ENCODE assay signal across 8 cellular contexts in genomic region chr13:28138756-28139470, GRCh38. TPM values are rescaled to one million over a fixed set of nuclear protein-coding genes. Genes with fewer than 3 reads are reported as not detected.
DNase-seq lines count a peak whose midpoint lies in the region; ATAC-seq and TF ChIP-seq lines count a peak whose summit lies in the region.

No MANE protein-coding gene starts in this region.

- DNase-seq in C1 segment of cervical spinal cord (lab: John Stamatoyannopoulos, UW) = peak in 13 of 14 donors; percentile 24 to 85 (median 73)
- DNase-seq in GM19240 (ENCODE audit: insufficient read length, low spot score) = peak; percentile 26
- peak; percentile 84 for DNase-seq in OCI-LY7 (ENCODE audit: low spot score)
- peak; percentile 90 for DNase-seq in activated T-cell treated with anti-CD3 and anti-CD28 coated beads, Interleukin-2, amount 50 U/mL, for 24 hours
- DNase-seq in stimulated activated CD8-positive, alpha-beta memory T cell treated with anti-CD3 and anti-CD28 coated beads, Interleukin-4, amount 100 ng/mL, for 4 hours (ENCODE audit: low read depth in 2 of 2, low spot score in 1 of 2) = peak; percentile 82 to 89

- CTCF ChIA-PET in OCI-LY7 (lab: Charles Lee; ENCODE audit: unreplicated experiment) = no interaction called here

- H3K36me3 Mint-ChIP-seq in activated T-cell treated with anti-CD3 and anti-CD28 coated beads, Interleukin-2, amount 50 U/mL, for 24 hours (ENCODE audit: low read depth) = peaks cover 20% of the 10 kb centered on the region

- POLR2A ChIA-PET in OCI-LY7 (lab: Charles Lee) = interaction anchor here (1.2 to 1.3 kb wide), 2 partner anchors 17 to 522 kb away, joined by 3 to 6 read pairs; no protein-coding TSS in a partner anchor

- H3K27me3 ChIP-seq in esophagus (ENCODE audit: control insufficient read depth in 1 of 2, insufficient read depth in 2 of 2, low read length in 2 of 2) (no peaks in the 10 kb centered on the region), muscle layer of colon (ENCODE audit: control insufficient read depth in 1 of 2, insufficient read depth in 2 of 2, low read length in 2 of 2) (no peaks in the 10 kb centered on the region)

- H3K36me3 ChIP-seq in OCI-LY7 (ENCODE audit: insufficient read depth, low read length) (no peaks in the 10 kb centered on the region), esophagus (ENCODE audit: control insufficient read depth in 2 of 2, insufficient read depth in 2 of 2, low read length in 1 of 2) (no peaks in the 10 kb centered on the region), muscle layer of colon (ENCODE audit: insufficient read depth, low read length) (no peaks in the 10 kb centered on the region)

- H3K9me3 ChIP-seq in OCI-LY7 (ENCODE audit: low read length) (no peaks in the 10 kb centered on the region), esophagus (ENCODE audit: control insufficient read depth in 2 of 2, insufficient read depth in 1 of 2, low read depth in 1 of 2, low read length in 1 of 2) (no peaks in the 10 kb centered on the region), muscle layer of colon (ENCODE audit: low read length) (no peaks in the 10 kb centered on the region)

- H2AFZ ChIP-seq in OCI-LY7 (ENCODE audit: low read length) = peak overlapping the region; percentile 62; the same call in 1 of the 2 replicates

- BruUV-seq in OCI-LY7 (replicated peaks; lab: Mats Ljungman, UMichigan) = no TSS peak

- no peaks in the 10 kb centered on the region for H3K27me3 Mint-ChIP-seq in activated T-cell treated with anti-CD3 and anti-CD28 coated beads, Interleukin-2, amount 50 U/mL, for 24 hours

- H3K4me3 Mint-ChIP-seq in activated T-cell treated with anti-CD3 and anti-CD28 coated beads, Interleukin-2, amount 50 U/mL, for 24 hours = peak overlapping the region; percentile 94

- H3K4me3 ChIP-seq in OCI-LY7 (ENCODE audit: low read depth, low read length, poor library complexity, severe bottlenecking) = peak overlapping the region; percentile 100
- peak overlapping the region; percentile 85 to 95 for H3K4me3 ChIP-seq in esophagus (ENCODE audit: low read depth in 1 of 2, low read length in 2 of 2)
- peak overlapping the region; percentile 91 to 99 for H3K4me3 ChIP-seq in muscle layer of colon (ENCODE audit: low read depth in 1 of 2, low read length in 2 of 2)

- H4K20me1 ChIP-seq in OCI-LY7 (ENCODE audit: insufficient read depth, low read length) = peaks cover 32% of the 10 kb centered on the region

- peak; percentile 47 for ATAC-seq in HG03460 (IDR thresholded peaks at IDR 0.05; ENCODE audit: unreplicated experiment)

- no peaks in the 10 kb centered on the region for H3K9me3 Mint-ChIP-seq in activated T-cell treated with anti-CD3 and anti-CD28 coated beads, Interleukin-2, amount 50 U/mL, for 24 hours

- peak overlapping the region; percentile 98 for H3K27ac Mint-ChIP-seq in activated T-cell treated with anti-CD3 and anti-CD28 coated beads, Interleukin-2, amount 50 U/mL, for 24 hours

- intact Hi-C loops in OCI-LY7 (cut with micrococcal nuclease; ENCODE audit: unreplicated experiment) = loop anchor here (1.0 to 5.0 kb wide), 4 partner anchors 92 to 519 kb away; no protein-coding TSS in a partner anchor

- H3K9ac ChIP-seq in muscle layer of colon (ENCODE audit: low read length) = peak overlapping the region; percentile 65

- no peak for TF ChIP-seq CTCF in OCI-LY7 (conservative IDR thresholded peaks at IDR 0.05; ENCODE audit: low read length)

- peaks cover 59% of the 10 kb centered on the region for H3K79me2 ChIP-seq in OCI-LY7 (ENCODE audit: insufficient read depth, low read depth, low read length)

- H3K4me2 ChIP-seq in OCI-LY7 (ENCODE audit: low read length) = peak overlapping the region; percentile 82

- H3K27ac ChIP-seq in OCI-LY7 (ENCODE audit: low read depth, low read length, poor library complexity, severe bottlenecking) (peak overlapping the region; percentile 95), esophagus (ENCODE audit: low read depth in 2 of 2, low read length in 1 of 2) (peak overlapping the region; percentile 98), muscle layer of colon (ENCODE audit: low read depth, low read length) (peak overlapping the region; percentile 98)

- no peaks in the 10 kb centered on the region for H3K9me2 ChIP-seq in OCI-LY7 (ENCODE audit: insufficient read depth, low read length)

- 0% methylated on average over 52 to 59 of the region's 60 CpGs for WGBS in esophagus, 2 donors

- H3K4me1 ChIP-seq in OCI-LY7 (ENCODE audit: insufficient read depth, low read length, poor library complexity, severe bottlenecking) (peaks cover 18% of the 10 kb centered on the region), esophagus (ENCODE audit: control insufficient read depth in 2 of 2, insufficient read depth in 2 of 2, low read length in 1 of 2) (no peaks in the 10 kb centered on the region), muscle layer of colon (ENCODE audit: insufficient read depth, low read length) (peaks cover 36% of the 10 kb centered on the region)

- peaks cover 49% of the 10 kb centered on the region for H3K4me1 Mint-ChIP-seq in activated T-cell treated with anti-CD3 and anti-CD28 coated beads, Interleukin-2, amount 50 U/mL, for 24 hours (ENCODE audit: low read depth)

RNA-seq across cellular contexts. Expression of gene PAN3, which starts 0.6 kb away (rescaled TPM):
- 18.4 and 20.4 TPM in 2 replicates for total RNA-seq in OCI-LY7 (2014; rRNA removed; shearing (Covaris generic))
- 54.8 and 61.0 TPM in 2 replicates for total RNA-seq in OCI-LY7 (2022)
- 10 to 100 TPM in 1 of 2 donors, 1 to 10 TPM in 1; 7.0 to 13.2 TPM for polyA plus RNA-seq in esophagus

RNA-seq across cellular contexts. Expression of gene FLT3, which starts 38.5 kb away (rescaled TPM):
- total RNA-seq in OCI-LY7 (2014; rRNA removed; shearing (Covaris generic)) = not detected in 2 replicates
- total RNA-seq in OCI-LY7 (2022) = not detected in 2 replicates
- under 1 TPM; 0.08 to 0.19 TPM for polyA plus RNA-seq in esophagus

Comparison
In these comparisons a context has a peak if more than half of its experiments do, and no peak if none do; other contexts are left out.
1. Peak in every context shown above with its lines: DNase-seq, ATAC-seq, H3K4me3 ChIP-seq and H3K27ac ChIP-seq.
2. DNase-seq: peak in every context shown above with its lines; median percentile 90 in activated T-cell treated with anti-CD3 and anti-CD28 coated beads, Interleukin-2, amount 50 U/mL, for 24 hours; 86 in stimulated activated CD8-positive, alpha-beta memory T cell treated with anti-CD3 and anti-CD28 coated beads, Interleukin-4, amount 100 ng/mL, for 4 hours; 84 in OCI-LY7; 73 in C1 segment of cervical spinal cord; 26 in GM19240.